20 cellular contexts compared by ENCODE assay signal in the genomic region with DNA sequence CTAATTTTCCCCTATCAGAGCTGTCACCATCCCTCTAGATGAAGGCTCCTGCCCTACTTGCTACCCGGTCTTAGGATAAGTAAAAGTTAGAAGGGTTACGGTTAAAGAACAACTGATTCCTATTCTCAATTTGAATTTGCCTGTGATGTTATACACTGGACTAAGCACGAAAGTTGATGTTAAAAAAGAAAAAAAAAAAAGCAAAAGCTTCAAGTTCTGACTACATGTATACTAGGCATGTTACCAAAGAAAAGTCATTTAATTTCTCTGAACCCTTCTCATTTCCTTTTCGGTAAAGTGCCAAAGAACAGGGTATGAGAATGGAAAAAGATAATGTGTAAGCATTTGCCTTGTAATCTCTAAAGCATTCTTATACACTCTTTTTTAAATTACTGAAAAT. TPM values are rescaled to one million over a fixed set of nuclear protein-coding genes. Genes with fewer than 3 reads are reported as not detected.
DNase-seq lines count a peak whose midpoint lies in the region; ATAC-seq and TF ChIP-seq lines count a peak whose summit lies in the region.
"Had no signal": no experiment of that assay in that cellular context is flagged by ENCODE, and none has a peak within 500 bp of the region (broad histone marks: within the 10 kb centered on the region; RNA-seq: fewer than 3 reads in every experiment).

No MANE protein-coding gene starts in this region.

- peaks cover 32% of the 10 kb centered on the region for H3K27me3 Mint-ChIP-seq in stimulated activated naive CD8-positive, alpha-beta T cell treated with anti-CD3 and anti-CD28 coated beads, Interleukin-15, Interleukin-2, amounts not matched to agents 100 ng/mL and 50 ng/mL, for 24 hours
- peaks cover 22% of the 10 kb centered on the region for H3K27me3 Mint-ChIP-seq in activated CD4-positive, alpha-beta memory T cell treated with anti-CD3 and anti-CD28 coated beads for 36 hours
- H3K27me3 Mint-ChIP-seq in immature natural killer cell (ENCODE audit: low read depth in 3 of 3): peaks cover 6 to 11% (median 7%) of the 10 kb centered on the region in 3 donors

- peak overlapping the region; percentile 45 for H3K4me3 Mint-ChIP-seq in stimulated activated naive CD8-positive, alpha-beta T cell treated with anti-CD3 and anti-CD28 coated beads, Interleukin-15, Interleukin-2, amounts not matched to agents 100 ng/mL and 50 ng/mL, for 24 hours
- peak overlapping the region; percentile 93 for H3K4me3 Mint-ChIP-seq in activated CD4-positive, alpha-beta memory T cell treated with anti-CD3 and anti-CD28 coated beads for 36 hours
- peak overlapping the region; percentile 45 to 93 (median 71) for H3K4me3 Mint-ChIP-seq in immature natural killer cell

- ATAC-seq in stimulated activated naive CD8-positive, alpha-beta T cell treated with anti-CD3 and anti-CD28 coated beads, Interleukin-15, Interleukin-2, amounts not matched to agents 100 U/mL and 50 U/mL, for 24 hours: no peak
- ATAC-seq in HG03039 (IDR thresholded peaks at IDR 0.05; ENCODE audit: unreplicated experiment) (no peak), HG02759 (IDR thresholded peaks at IDR 0.05; ENCODE audit: unreplicated experiment) (no peak)
- ATAC-seq: heart left ventricle, sciatic nerve had no signal

- POLR2A ChIA-PET in activated CD4-positive, alpha-beta memory T cell treated with anti-CD3 and anti-CD28 coated beads for 36 hours (lab: Charles Lee): interaction anchor here (0.8 to 1.8 kb wide), 5 partner anchors 44 to 356 kb away, joined by 3 to 12 read pairs (median 4); partner anchors contain the start of gene FNIP2

- no peak for DNase-seq in stimulated activated naive CD8-positive, alpha-beta T cell treated with anti-CD3 and anti-CD28 coated beads, Interleukin-15, Interleukin-2, amounts not matched to agents 100 U/mL and 50 U/mL, for 24 hours
- DNase-seq in activated CD4-positive, alpha-beta memory T cell treated with anti-CD3 and anti-CD28 coated beads for 36 hours: peak; percentile 19
- DNase-seq in immature natural killer cell (no peak), right atrium auricular region (ENCODE audit: low spot score) (no peak), dermis blood vessel endothelial cell (no peak)
- DNase-seq: activated gamma-delta T cell, H7, heart left ventricle, kidney, mesendoderm, NCI-H2029 treated with DMSO at 0.1 percent for 48 hours, NCI-H510A treated with DMSO at 0.1 percent for 48 hours, occipital lobe, SIG-M5, T-helper 9 cell, testis had no signal

- peaks cover 43% of the 10 kb centered on the region for H3K4me1 Mint-ChIP-seq in stimulated activated naive CD8-positive, alpha-beta T cell treated with anti-CD3 and anti-CD28 coated beads, Interleukin-15, Interleukin-2, amounts not matched to agents 100 ng/mL and 50 ng/mL, for 24 hours (ENCODE audit: low read depth)
- peaks cover 62% of the 10 kb centered on the region for H3K4me1 Mint-ChIP-seq in activated CD4-positive, alpha-beta memory T cell treated with anti-CD3 and anti-CD28 coated beads for 36 hours (ENCODE audit: low read depth)
- peaks cover 28 to 41% of the 10 kb centered on the region in 2 donors for H3K4me1 Mint-ChIP-seq in immature natural killer cell

- no peak overlapping the region for H3K27ac Mint-ChIP-seq in stimulated activated naive CD8-positive, alpha-beta T cell treated with anti-CD3 and anti-CD28 coated beads, Interleukin-15, Interleukin-2, amounts not matched to agents 100 ng/mL and 50 ng/mL, for 24 hours
- peak overlapping the region; percentile 99 for H3K27ac Mint-ChIP-seq in activated CD4-positive, alpha-beta memory T cell treated with anti-CD3 and anti-CD28 coated beads for 36 hours
- peak overlapping the region in 3 of 6 donors; percentile 31 to 79 (median 40) for H3K27ac Mint-ChIP-seq in immature natural killer cell

- H3K4me1 ChIP-seq in right atrium auricular region: peaks cover 0 to 18% of the 10 kb centered on the region in 2 donors

- H3K27ac ChIP-seq in right atrium auricular region: no peak overlapping the region
- H3K27ac ChIP-seq: heart left ventricle had no signal

- CTCF ChIA-PET in activated CD4-positive, alpha-beta memory T cell treated with anti-CD3 and anti-CD28 coated beads for 36 hours (lab: Charles Lee): interaction anchor here (1.4 to 2.9 kb wide), 2 partner anchors 97 to 127 kb away, joined by 3 to 14 read pairs; no protein-coding TSS in a partner anchor

- peaks cover 4% of the 10 kb centered on the region for H3K36me3 ChIP-seq in right atrium auricular region

- no peaks in the 10 kb centered on the region for H3K27me3 ChIP-seq in right atrium auricular region
- H3K27me3 ChIP-seq: heart left ventricle, testis had no signal

- no peak for TF ChIP-seq CTCF in right atrium auricular region (IDR thresholded peaks at IDR 0.05)

- no peak overlapping the region for H3K4me3 ChIP-seq in right atrium auricular region
- H3K4me3 ChIP-seq: testis had no signal

- intact Hi-C loops in activated CD4-positive, alpha-beta memory T cell treated with anti-CD3 and anti-CD28 coated beads for 36 hours (cut with micrococcal nuclease): loop anchor here (1.0 to 5.0 kb wide), 5 partner anchors 85 to 723 kb away; no protein-coding TSS in a partner anchor

- no peaks in the 10 kb centered on the region for H3K9me3 Mint-ChIP-seq in stimulated activated naive CD8-positive, alpha-beta T cell treated with anti-CD3 and anti-CD28 coated beads, Interleukin-15, Interleukin-2, amounts not matched to agents 100 ng/mL and 50 ng/mL, for 24 hours
- H3K9me3 Mint-ChIP-seq in activated CD4-positive, alpha-beta memory T cell treated with anti-CD3 and anti-CD28 coated beads for 36 hours: no peaks in the 10 kb centered on the region
- no peaks in the 10 kb centered on the region for H3K9me3 Mint-ChIP-seq in immature natural killer cell

- no peaks in the 10 kb centered on the region for H3K9me3 ChIP-seq in right atrium auricular region
- H3K9me3 ChIP-seq: heart left ventricle, testis had no signal

- H3K36me3 Mint-ChIP-seq in stimulated activated naive CD8-positive, alpha-beta T cell treated with anti-CD3 and anti-CD28 coated beads, Interleukin-15, Interleukin-2, amounts not matched to agents 100 ng/mL and 50 ng/mL, for 24 hours (ENCODE audit: low read depth): peaks cover 31% of the 10 kb centered on the region
- H3K36me3 Mint-ChIP-seq in activated CD4-positive, alpha-beta memory T cell treated with anti-CD3 and anti-CD28 coated beads for 36 hours: peaks cover 15% of the 10 kb centered on the region
- peaks cover 0 to 8% (median 7%) of the 10 kb centered on the region in 3 donors for H3K36me3 Mint-ChIP-seq in immature natural killer cell

RNA-seq across cellular contexts. Expression of gene PPID, which starts 1.5 kb away (rescaled TPM):
- 10 to 100 TPM; 66.4 to 67.2 TPM for total RNA-seq in activated CD4-positive, alpha-beta memory T cell treated with anti-CD3 and anti-CD28 coated beads for 36 hours
- 10 to 100 TPM; 46.9 to 57.6 (median 51.0) TPM for polyA plus RNA-seq in immature natural killer cell
- total RNA-seq in right atrium auricular region: 10 to 100 TPM; 18.0 to 31.9 TPM
- total RNA-seq in dermis blood vessel endothelial cell: 26.4 and 35.1 TPM in 2 replicates

RNA-seq across cellular contexts. Expression of gene FNIP2, which starts 44.2 kb away (rescaled TPM):
- total RNA-seq in activated CD4-positive, alpha-beta memory T cell treated with anti-CD3 and anti-CD28 coated beads for 36 hours: 10 to 100 TPM; 17.7 to 19.4 TPM
- polyA plus RNA-seq in immature natural killer cell: 1 to 10 TPM; 2.2 to 4.6 (median 3.6) TPM
- total RNA-seq in right atrium auricular region: 10 to 100 TPM; 38.3 to 42.4 TPM
- 59.6 and 62.3 TPM in 2 replicates for total RNA-seq in dermis blood vessel endothelial cell

RNA-seq across cellular contexts. Expression of gene ETFDH, which starts 52.6 kb away (rescaled TPM):
- 10 to 100 TPM; 30.8 to 30.9 TPM for total RNA-seq in activated CD4-positive, alpha-beta memory T cell treated with anti-CD3 and anti-CD28 coated beads for 36 hours
- 10 to 100 TPM in 1 of 3 donors, 1 to 10 TPM in 2; 7.3 to 12.1 (median 7.8) TPM for polyA plus RNA-seq in immature natural killer cell
- total RNA-seq in right atrium auricular region: 100 to 1,000 TPM in 1 of 2 donors, 10 to 100 TPM in 1; 96.6 to 156 TPM
- 19.2 and 21.3 TPM in 2 replicates for total RNA-seq in dermis blood vessel endothelial cell

RNA-seq across cellular contexts. Expression of gene C4orf46, which starts 53.0 kb away (rescaled TPM):
- total RNA-seq in activated CD4-positive, alpha-beta memory T cell treated with anti-CD3 and anti-CD28 coated beads for 36 hours: 10 to 100 TPM; 16.3 to 19.3 TPM
- polyA plus RNA-seq in immature natural killer cell: 10 to 100 TPM in 1 of 3 donors, 1 to 10 TPM in 2; 4.4 to 12.5 (median 6.5) TPM
- 1 to 10 TPM; 3.2 to 4.2 TPM for total RNA-seq in right atrium auricular region
- total RNA-seq in dermis blood vessel endothelial cell: 7.7 and 13.6 TPM in 2 replicates
